1 cellular context compared by ENCODE assay signal in the genomic region with DNA sequence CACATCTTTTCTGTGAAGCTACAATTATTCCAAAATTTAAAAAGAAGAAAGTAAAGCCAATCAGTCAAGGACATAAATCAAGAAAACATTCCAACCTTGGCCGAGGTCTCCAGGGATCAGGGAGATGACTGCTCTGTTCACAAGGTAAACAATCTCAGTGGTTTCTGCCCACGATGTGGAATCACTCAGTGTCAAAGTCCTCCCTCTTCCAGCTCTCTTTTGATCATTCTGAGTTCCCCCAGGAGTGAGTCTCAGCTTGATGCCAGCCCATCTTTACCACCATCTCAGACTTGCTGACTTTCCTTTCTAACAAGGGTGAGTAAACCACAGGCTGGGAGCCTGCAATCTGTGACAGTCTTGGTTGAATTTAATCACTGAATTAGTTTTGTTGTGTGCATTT.
TF ChIP-seq lines count a peak whose summit lies in the region.

No MANE protein-coding gene starts in this region.

TF ChIP-seq in HepG2, 621 proteins besides CTCF, POLR2A, EP300 and RAD21 (continued from another document and continues in another):
- TF ChIP-seq SRSF1 (optimal IDR thresholded peaks at IDR 0.05; ENCODE audit: low read depth, low read length) = no peak
- no peak for TF ChIP-seq MZF1 (CRISPR knock-in tag; IDR thresholded peaks at IDR 0.05; ENCODE audit: borderline replicate concordance)
- TF ChIP-seq ZSCAN21 (CRISPR knock-in tag; IDR thresholded peaks at IDR 0.05; ENCODE audit: borderline replicate concordance) = no peak
- no peak for TF ChIP-seq TGIF2 (CRISPR knock-in tag; IDR thresholded peaks at IDR 0.05)
- TF ChIP-seq HNF1B (CRISPR knock-in tag; IDR thresholded peaks at IDR 0.05) = no peak
- no peak for TF ChIP-seq CSRNP1 (CRISPR knock-in tag; IDR thresholded peaks at IDR 0.05)
- no peak for TF ChIP-seq RXRA (CRISPR knock-in tag; IDR thresholded peaks at IDR 0.05)
- no peak for TF ChIP-seq TBP (CRISPR knock-in tag; IDR thresholded peaks at IDR 0.05)
- TF ChIP-seq, protein P1, sequence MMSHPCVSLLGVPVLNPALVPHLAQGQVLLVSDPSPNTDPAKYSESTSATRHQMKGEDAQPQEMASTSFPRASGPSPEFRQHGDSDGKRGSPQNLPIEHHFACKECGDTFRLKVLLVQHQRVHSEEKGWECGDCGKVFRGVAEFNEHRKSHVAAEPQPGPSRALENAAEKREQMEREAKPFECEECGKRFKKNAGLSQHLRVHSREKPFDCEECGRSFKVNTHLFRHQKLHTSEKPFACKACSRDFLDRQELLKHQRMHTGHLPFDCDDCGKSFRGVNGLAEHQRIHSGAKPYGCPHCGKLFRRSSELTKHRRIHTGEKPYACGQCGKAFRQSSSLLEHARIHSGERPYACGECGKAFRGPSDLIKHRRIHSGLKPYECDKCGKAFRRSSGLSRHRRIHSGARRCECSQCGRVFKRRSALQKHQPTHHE (CRISPR knock-in tag; IDR thresholded peaks at IDR 0.05; ENCODE audit: borderline replicate concordance) = no peak
- no peak for TF ChIP-seq ZNF282 (IDR thresholded peaks at IDR 0.05; ENCODE audit: partially characterized antibody)
- TF ChIP-seq MAFF (IDR thresholded peaks at IDR 0.05; ENCODE audit: low read depth, low read length) = no peak
- TF ChIP-seq PLSCR1 (CRISPR knock-in tag; IDR thresholded peaks at IDR 0.05; ENCODE audit: borderline replicate concordance) = no peak
- no peak for TF ChIP-seq ZNF562 (CRISPR knock-in tag; IDR thresholded peaks at IDR 0.05; ENCODE audit: borderline replicate concordance)
- TF ChIP-seq NR2F1 (CRISPR knock-in tag; IDR thresholded peaks at IDR 0.05) = peak in 1 of 2 experiments; percentile 61; a peak in 1 of 4 replicates
- no peak for TF ChIP-seq ZNF230 (CRISPR knock-in tag; IDR thresholded peaks at IDR 0.05)
- TF ChIP-seq, protein P2, sequence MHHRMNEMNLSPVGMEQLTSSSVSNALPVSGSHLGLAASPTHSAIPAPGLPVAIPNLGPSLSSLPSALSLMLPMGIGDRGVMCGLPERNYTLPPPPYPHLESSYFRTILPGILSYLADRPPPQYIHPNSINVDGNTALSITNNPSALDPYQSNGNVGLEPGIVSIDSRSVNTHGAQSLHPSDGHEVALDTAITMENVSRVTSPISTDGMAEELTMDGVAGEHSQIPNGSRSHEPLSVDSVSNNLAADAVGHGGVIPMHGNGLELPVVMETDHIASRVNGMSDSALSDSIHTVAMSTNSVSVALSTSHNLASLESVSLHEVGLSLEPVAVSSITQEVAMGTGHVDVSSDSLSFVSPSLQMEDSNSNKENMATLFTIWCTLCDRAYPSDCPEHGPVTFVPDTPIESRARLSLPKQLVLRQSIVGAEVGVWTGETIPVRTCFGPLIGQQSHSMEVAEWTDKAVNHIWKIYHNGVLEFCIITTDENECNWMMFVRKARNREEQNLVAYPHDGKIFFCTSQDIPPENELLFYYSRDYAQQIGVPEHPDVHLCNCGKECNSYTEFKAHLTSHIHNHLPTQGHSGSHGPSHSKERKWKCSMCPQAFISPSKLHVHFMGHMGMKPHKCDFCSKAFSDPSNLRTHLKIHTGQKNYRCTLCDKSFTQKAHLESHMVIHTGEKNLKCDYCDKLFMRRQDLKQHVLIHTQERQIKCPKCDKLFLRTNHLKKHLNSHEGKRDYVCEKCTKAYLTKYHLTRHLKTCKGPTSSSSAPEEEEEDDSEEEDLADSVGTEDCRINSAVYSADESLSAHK (CRISPR knock-in tag; IDR thresholded peaks at IDR 0.05; ENCODE audit: borderline replicate concordance) = no peak
- no peak for TF ChIP-seq POLR2G (IDR thresholded peaks at IDR 0.05; ENCODE audit: low read depth, low read length)
- TF ChIP-seq, protein P3, sequence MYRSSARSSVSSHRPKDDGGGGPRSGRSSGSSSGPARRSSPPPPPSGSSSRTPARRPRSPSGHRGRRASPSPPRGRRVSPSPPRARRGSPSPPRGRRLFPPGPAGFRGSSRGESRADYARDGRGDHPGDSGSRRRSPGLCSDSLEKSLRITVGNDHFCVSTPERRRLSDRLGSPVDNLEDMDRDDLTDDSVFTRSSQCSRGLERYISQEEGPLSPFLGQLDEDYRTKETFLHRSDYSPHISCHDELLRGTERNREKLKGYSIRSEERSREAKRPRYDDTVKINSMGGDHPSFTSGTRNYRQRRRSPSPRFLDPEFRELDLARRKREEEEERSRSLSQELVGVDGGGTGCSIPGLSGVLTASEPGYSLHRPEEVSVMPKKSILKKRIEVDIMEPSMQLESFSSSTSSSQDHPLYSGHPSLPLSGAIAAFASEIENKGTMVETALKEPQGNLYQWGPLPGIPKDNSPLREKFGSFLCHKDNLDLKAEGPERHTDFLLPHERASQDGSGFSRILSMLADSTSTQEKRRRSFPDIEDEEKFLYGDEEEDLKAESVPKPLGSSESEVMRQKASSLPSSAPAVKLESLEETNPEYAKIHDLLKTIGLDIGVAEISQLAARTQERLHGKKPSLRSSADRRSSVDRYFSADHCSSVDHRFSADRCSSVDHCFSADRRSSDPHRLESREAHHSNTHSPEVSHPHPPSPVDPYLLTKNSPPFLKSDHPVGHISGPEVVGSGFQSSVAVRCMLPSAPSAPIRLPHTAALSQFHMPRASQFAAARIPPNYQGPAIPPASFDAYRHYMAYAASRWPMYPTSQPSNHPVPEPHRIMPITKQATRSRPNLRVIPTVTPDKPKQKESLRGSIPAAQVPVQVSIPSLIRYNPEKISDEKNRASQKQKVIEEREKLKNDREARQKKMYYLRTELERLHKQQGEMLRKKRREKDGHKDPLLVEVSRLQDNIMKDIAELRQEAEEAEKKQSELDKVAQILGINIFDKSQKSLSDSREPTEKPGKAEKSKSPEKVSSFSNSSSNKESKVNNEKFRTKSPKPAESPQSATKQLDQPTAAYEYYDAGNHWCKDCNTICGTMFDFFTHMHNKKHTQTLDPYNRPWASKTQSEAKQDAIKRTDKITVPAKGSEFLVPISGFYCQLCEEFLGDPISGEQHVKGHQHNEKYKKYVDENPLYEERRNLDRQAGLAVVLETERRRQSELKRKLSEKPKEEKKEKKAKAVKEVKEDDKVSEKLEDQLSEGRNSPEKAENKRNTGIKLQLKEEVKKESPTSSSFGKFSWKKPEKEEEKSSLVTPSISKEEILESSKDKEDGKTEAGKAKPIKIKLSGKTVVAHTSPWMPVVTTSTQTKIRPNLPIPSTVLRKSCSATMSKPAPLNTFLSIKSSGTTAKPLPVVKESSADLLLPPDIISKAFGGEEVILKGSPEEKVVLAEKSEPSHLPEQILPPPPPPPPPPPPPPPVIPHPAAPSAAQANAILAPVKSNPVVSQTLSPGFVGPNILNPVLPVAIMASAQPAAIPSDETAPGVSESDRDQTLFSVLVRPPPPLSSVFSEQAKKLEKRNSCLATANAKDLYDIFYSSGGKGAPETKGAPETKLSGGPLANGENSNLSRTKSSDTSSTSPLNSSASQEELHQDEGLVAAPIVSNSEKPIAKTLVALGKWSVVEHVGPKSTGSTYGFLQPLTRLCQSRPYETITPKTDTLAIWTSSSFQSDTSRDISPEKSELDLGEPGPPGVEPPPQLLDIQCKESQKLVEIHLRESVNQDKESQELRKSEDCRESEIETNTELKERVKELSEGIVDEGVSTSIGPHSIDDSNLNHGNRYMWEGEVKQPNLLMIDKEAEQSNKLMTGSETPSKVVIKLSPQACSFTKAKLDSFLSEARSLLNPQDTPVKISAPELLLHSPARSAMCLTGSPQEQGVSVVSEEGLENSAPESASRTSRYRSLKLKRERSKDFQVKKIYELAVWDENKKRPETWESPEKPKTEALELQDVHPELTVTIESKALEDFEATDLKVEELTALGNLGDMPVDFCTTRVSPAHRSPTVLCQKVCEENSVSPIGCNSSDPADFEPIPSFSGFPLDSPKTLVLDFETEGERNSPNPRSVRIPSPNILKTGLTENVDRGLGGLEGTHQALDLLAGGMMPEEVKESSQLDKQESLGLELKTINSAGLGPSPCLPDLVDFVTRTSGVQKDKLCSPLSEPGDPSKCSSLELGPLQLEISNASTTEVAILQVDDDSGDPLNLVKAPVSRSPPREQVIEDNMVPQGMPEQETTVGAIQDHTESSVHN (CRISPR knock-in tag; IDR thresholded peaks at IDR 0.05) = no peak
- no peak for TF ChIP-seq FLYWCH1 (CRISPR knock-in tag; IDR thresholded peaks at IDR 0.05)
- TF ChIP-seq, protein P4, sequence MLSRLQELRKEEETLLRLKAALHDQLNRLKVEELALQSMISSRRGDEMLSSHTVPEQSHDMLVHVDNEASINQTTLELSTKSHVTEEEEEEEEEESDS (CRISPR knock-in tag; IDR thresholded peaks at IDR 0.05; ENCODE audit: borderline replicate concordance) = no peak
- TF ChIP-seq, protein P5, sequence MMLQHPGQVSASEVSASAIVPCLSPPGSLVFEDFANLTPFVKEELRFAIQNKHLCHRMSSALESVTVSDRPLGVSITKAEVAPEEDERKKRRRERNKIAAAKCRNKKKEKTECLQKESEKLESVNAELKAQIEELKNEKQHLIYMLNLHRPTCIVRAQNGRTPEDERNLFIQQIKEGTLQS (CRISPR knock-in tag; IDR thresholded peaks at IDR 0.05) = no peak
- TF ChIP-seq ZNF7 (CRISPR knock-in tag; IDR thresholded peaks at IDR 0.05) = no peak
- TF ChIP-seq ZNF253 (CRISPR knock-in tag; IDR thresholded peaks at IDR 0.05; ENCODE audit: borderline replicate concordance) = no peak
- TF ChIP-seq CCDC6 (CRISPR knock-in tag; IDR thresholded peaks at IDR 0.05) = no peak
- 0 out of 2 replicates have a peak, but pooled peaks have one; percentile 49 for TF ChIP-seq FOXK1 (CRISPR knock-in tag; IDR thresholded peaks at IDR 0.05; ENCODE audit: borderline replicate concordance, low read depth)
- no peak for TF ChIP-seq KDM5B (CRISPR knock-in tag; IDR thresholded peaks at IDR 0.05; ENCODE audit: borderline replicate concordance)
- TF ChIP-seq ZNF83 (CRISPR knock-in tag; IDR thresholded peaks at IDR 0.05; ENCODE audit: borderline replicate concordance) = no peak
- TF ChIP-seq, protein P6, sequence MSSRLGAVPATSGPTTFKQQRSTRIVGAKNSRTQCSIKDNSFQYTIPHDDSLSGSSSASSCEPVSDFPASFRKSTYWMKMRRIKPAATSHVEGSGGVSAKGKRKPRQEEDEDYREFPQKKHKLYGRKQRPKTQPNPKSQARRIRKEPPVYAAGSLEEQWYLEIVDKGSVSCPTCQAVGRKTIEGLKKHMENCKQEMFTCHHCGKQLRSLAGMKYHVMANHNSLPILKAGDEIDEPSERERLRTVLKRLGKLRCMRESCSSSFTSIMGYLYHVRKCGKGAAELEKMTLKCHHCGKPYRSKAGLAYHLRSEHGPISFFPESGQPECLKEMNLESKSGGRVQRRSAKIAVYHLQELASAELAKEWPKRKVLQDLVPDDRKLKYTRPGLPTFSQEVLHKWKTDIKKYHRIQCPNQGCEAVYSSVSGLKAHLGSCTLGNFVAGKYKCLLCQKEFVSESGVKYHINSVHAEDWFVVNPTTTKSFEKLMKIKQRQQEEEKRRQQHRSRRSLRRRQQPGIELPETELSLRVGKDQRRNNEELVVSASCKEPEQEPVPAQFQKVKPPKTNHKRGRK (CRISPR knock-in tag; IDR thresholded peaks at IDR 0.05) = no peak
- TF ChIP-seq XBP1 (CRISPR knock-in tag; IDR thresholded peaks at IDR 0.05) = no peak
- TF ChIP-seq TBL1XR1 (IDR thresholded peaks at IDR 0.05; ENCODE audit: borderline replicate concordance, low read length, partially characterized antibody) = no peak
- no peak for TF ChIP-seq IRF9 (CRISPR knock-in tag; IDR thresholded peaks at IDR 0.05; ENCODE audit: borderline replicate concordance)
- 0 out of 2 replicates have a peak, but pooled peaks have one; percentile 13 for TF ChIP-seq YEATS4 (CRISPR knock-in tag; IDR thresholded peaks at IDR 0.05; ENCODE audit: borderline replicate concordance)
- TF ChIP-seq DPF2 (CRISPR knock-in tag; IDR thresholded peaks at IDR 0.05; ENCODE audit: borderline replicate concordance, low read depth) = no peak
- TF ChIP-seq ZNF292 (CRISPR knock-in tag; IDR thresholded peaks at IDR 0.05; ENCODE audit: borderline replicate concordance, low read depth) = no peak
- peak; percentile 36; the same call in 1 of the 2 replicates for TF ChIP-seq PHF21A (CRISPR knock-in tag; IDR thresholded peaks at IDR 0.05)
- no peak for TF ChIP-seq MLLT10 (CRISPR knock-in tag; IDR thresholded peaks at IDR 0.05)
